In genomic region chr9:115635680-115636383, GRCh38 we compare ENCODE assay signal across 31 cellular contexts.
"Had no signal": no experiment of that assay in that cellular context is flagged by ENCODE, and none has a peak within 500 bp of the region (broad histone marks: within the 10 kb centered on the region; RNA-seq: fewer than 3 reads in every experiment).

No MANE protein-coding gene starts in this region.

- H3K9ac ChIP-seq: parathyroid adenoma had no signal

- H3K36me3 ChIP-seq: adrenal gland, cardiac muscle cell, colonic mucosa, esophagus squamous epithelium, left lung, lower lobe of right lung, right atrium auricular region, spleen, thoracic aorta had no signal

- DNase-seq: activated CD4-positive, alpha-beta memory T cell treated with anti-CD3 and anti-CD28 coated beads, Interleukin-2, amount 10 ng/mL, durations not matched to agents 7 days and 5 days; activated CD4-positive, alpha-beta T cell treated with anti-CD3 and anti-CD28 coated beads, Interleukin-2, amount 10 ng/mL, durations not matched to agents 24 days and 14 days; activated CD8-positive, alpha-beta memory T cell treated with anti-CD3 and anti-CD28 coated beads, Interleukin-2, amount 50 U/mL, for 48 hours; activated effector memory CD4-positive, alpha-beta T cell treated with anti-CD3 and anti-CD28 coated beads, Interleukin-2, amount 50 U/mL, for 16 hours; activated naive CD4-positive, alpha-beta T cell treated with anti-CD3 and anti-CD28 coated beads for 36 hours; activated naive CD8-positive, alpha-beta T cell treated with anti-CD3 and anti-CD28 coated beads for 36 hours; adrenal gland; aorta; cerebellar nuclear complex; colonic mucosa; effector CD8-positive, alpha-beta T cell; esophagus squamous epithelium; foreskin melanocyte; kidney glomerular epithelial cell; left lung; lower lobe of right lung; mesenchymal stem cell; naive thymus-derived CD8-positive, alpha-beta T cell; occipital lobe; spleen; stimulated activated naive CD4-positive, alpha-beta T cell treated with Interleukin-2 at 50 U/mL for 16 hours; trophoblast cell had no signal

- H3K27me3 ChIP-seq: adrenal gland, colonic mucosa, left lung, right atrium auricular region, spleen had no signal

- ATAC-seq: left lung; lower lobe of right lung; naive thymus-derived CD8-positive, alpha-beta T cell had no signal

- H3K4me1 Mint-ChIP-seq: activated CD4-positive, alpha-beta memory T cell treated with anti-CD3 and anti-CD28 coated beads, Interleukin-2, amount 10 ng/mL, durations not matched to agents 7 days and 5 days; activated CD4-positive, alpha-beta T cell treated with anti-CD3 and anti-CD28 coated beads, Interleukin-2, amount 10 ng/mL, durations not matched to agents 24 days and 14 days; activated naive CD8-positive, alpha-beta T cell treated with anti-CD3 and anti-CD28 coated beads for 36 hours; brain; naive thymus-derived CD8-positive, alpha-beta T cell had no signal

- H3K9me3 ChIP-seq: adrenal gland, colonic mucosa, esophagus squamous epithelium, left lung, lower lobe of right lung, right atrium auricular region, spleen, thoracic aorta had no signal

- H3K27ac ChIP-seq: adrenal gland, cardiac muscle cell, colonic mucosa, left lung, lower lobe of right lung, parathyroid adenoma, right atrium auricular region, spleen, thoracic aorta, VCaP had no signal

- H3K4me3 ChIP-seq: adrenal gland, cardiac muscle cell, colonic mucosa, esophagus squamous epithelium, left lung, lower lobe of right lung, right atrium auricular region, spleen, thoracic aorta had no signal

- FAIRE-seq: endometrium, urothelium cell line had no signal

- H3K27me3 Mint-ChIP-seq: activated CD4-positive, alpha-beta memory T cell treated with anti-CD3 and anti-CD28 coated beads, Interleukin-2, amount 10 ng/mL, durations not matched to agents 7 days and 5 days; activated CD4-positive, alpha-beta T cell treated with anti-CD3 and anti-CD28 coated beads, Interleukin-2, amount 10 ng/mL, durations not matched to agents 24 days and 14 days; activated naive CD8-positive, alpha-beta T cell treated with anti-CD3 and anti-CD28 coated beads for 36 hours; brain had no signal

- H3K4me1 ChIP-seq: adrenal gland, colonic mucosa, left lung, lower lobe of right lung, parathyroid adenoma, right atrium auricular region, spleen had no signal

- H3K4me3 Mint-ChIP-seq: activated CD4-positive, alpha-beta memory T cell treated with anti-CD3 and anti-CD28 coated beads, Interleukin-2, amount 10 ng/mL, durations not matched to agents 7 days and 5 days; activated CD4-positive, alpha-beta T cell treated with anti-CD3 and anti-CD28 coated beads, Interleukin-2, amount 10 ng/mL, durations not matched to agents 24 days and 14 days; activated naive CD4-positive, alpha-beta T cell treated with anti-CD3 and anti-CD28 coated beads for 36 hours; activated naive CD8-positive, alpha-beta T cell treated with anti-CD3 and anti-CD28 coated beads for 36 hours; brain; naive thymus-derived CD8-positive, alpha-beta T cell; neural crest cell had no signal

- H3K27ac Mint-ChIP-seq: activated CD4-positive, alpha-beta memory T cell treated with anti-CD3 and anti-CD28 coated beads, Interleukin-2, amount 10 ng/mL, durations not matched to agents 7 days and 5 days; activated CD4-positive, alpha-beta T cell treated with anti-CD3 and anti-CD28 coated beads, Interleukin-2, amount 10 ng/mL, durations not matched to agents 24 days and 14 days; activated naive CD4-positive, alpha-beta T cell treated with anti-CD3 and anti-CD28 coated beads for 36 hours; activated naive CD8-positive, alpha-beta T cell treated with anti-CD3 and anti-CD28 coated beads for 36 hours; brain; naive thymus-derived CD8-positive, alpha-beta T cell had no signal

- H3K79me2 ChIP-seq: parathyroid adenoma had no signal

- H2AFZ ChIP-seq: parathyroid adenoma had no signal

- H3K36me3 Mint-ChIP-seq: activated naive CD8-positive, alpha-beta T cell treated with anti-CD3 and anti-CD28 coated beads for 36 hours; brain; naive thymus-derived CD8-positive, alpha-beta T cell had no signal

- H3K9me3 Mint-ChIP-seq: activated CD4-positive, alpha-beta memory T cell treated with anti-CD3 and anti-CD28 coated beads, Interleukin-2, amount 10 ng/mL, durations not matched to agents 7 days and 5 days; activated CD4-positive, alpha-beta T cell treated with anti-CD3 and anti-CD28 coated beads, Interleukin-2, amount 10 ng/mL, durations not matched to agents 24 days and 14 days; activated naive CD4-positive, alpha-beta T cell treated with anti-CD3 and anti-CD28 coated beads for 36 hours; activated naive CD8-positive, alpha-beta T cell treated with anti-CD3 and anti-CD28 coated beads for 36 hours; brain had no signal
